Comparison of ENCODE assay signal across 10 cellular contexts in the genomic region with DNA sequence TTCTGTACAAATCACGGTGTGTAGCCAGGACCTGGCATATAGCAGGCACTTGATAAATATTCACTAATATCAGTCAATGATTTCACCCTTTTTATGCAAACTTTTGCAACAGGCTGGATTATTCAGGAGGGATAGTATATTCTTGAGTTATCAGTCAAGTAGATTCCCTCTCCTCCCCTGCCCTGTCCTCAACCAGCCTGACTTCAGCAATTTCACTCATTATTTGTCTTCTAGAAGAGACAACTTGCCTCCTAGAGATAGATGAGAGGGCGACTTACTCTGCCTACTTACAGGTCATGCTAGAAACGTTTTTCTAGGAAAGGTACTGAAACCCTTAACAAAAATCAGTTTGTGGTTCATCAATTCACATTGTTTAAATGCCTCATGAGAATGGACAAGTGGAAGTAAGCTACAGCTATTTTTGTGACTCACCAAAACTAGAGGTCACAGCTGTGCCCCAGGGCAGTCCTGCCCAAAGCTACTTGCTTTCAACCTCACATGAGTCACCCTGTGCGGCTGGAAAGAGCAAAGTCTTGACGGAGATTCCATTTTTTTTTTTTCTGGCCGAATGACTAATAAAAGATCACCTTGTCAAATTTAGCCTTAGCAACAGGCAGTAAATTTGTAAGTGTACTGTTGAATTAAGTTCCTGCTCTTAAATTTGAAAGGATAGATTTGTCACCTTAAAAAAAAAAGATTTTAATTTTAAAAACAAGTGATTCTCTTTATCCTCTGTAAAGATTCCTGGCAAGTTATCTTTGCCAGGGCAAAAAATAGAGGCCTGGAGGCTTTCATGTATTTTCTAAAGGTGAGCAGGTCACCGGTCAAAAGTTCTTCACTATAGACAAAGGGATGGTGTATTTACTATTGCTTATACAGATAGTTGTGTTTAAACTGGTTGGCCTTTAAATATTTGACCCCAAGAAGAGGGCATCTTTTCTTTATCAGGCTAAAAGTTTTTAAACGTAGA.
DNase-seq lines count a peak whose midpoint lies in the region; ATAC-seq and TF ChIP-seq lines count a peak whose summit lies in the region.
"Had no signal": no experiment of that assay in that cellular context is flagged by ENCODE, and none has a peak within 500 bp of the region (broad histone marks: within the 10 kb centered on the region; RNA-seq: fewer than 3 reads in every experiment).

No MANE protein-coding gene starts in this region.

- H4K20me1 ChIP-seq in IMR-90 (ENCODE audit: insufficient read depth, low read length), result no peaks in the 10 kb centered on the region

- H2BK120ac ChIP-seq in IMR-90 (ENCODE audit: low read depth, low read length), result peak overlapping the region; percentile 57

- H3K9me3 ChIP-seq in IMR-90 (ENCODE audit: control insufficient read depth, insufficient read depth, low read length), result no peaks in the 10 kb centered on the region; the same call in 1 of the 2 replicates
- H3K9me3 ChIP-seq: tibial artery had no signal

- TF ChIP-seq CTCF in IMR-90 (conservative IDR thresholded peaks at IDR 0.05; ENCODE audit: low read depth, low read length) (no peak), epithelial cell of esophagus (IDR thresholded peaks at IDR 0.05; ENCODE audit: insufficient read depth, low read depth, low read length, missing control alignments) (no peak)

- no peak overlapping the region for H2BK5ac ChIP-seq in IMR-90 (ENCODE audit: low read depth, low read length, poor library complexity, severe bottlenecking)

- ATAC-seq in IMR-90 (ENCODE audit: low read depth), result peak; percentile 97

- no peak overlapping the region for H2AK5ac ChIP-seq in IMR-90 (ENCODE audit: low read depth, low read length)

- dilution Hi-C loops in IMR-90 (cut with HindIII; ENCODE audit: low sequenced_read_pairs, unreplicated experiment), result no loop called here

- H3K18ac ChIP-seq in IMR-90 (ENCODE audit: low read depth, low read length), result no peak overlapping the region

- no peak overlapping the region for H3K9ac ChIP-seq in IMR-90 (ENCODE audit: low read depth, low read length)

- H3K27me3 ChIP-seq in IMR-90 (ENCODE audit: control insufficient read depth, insufficient read depth, low read length), result no peaks in the 10 kb centered on the region
- H3K27me3 ChIP-seq: tibial artery had no signal

- H3K79me1 ChIP-seq in IMR-90 (ENCODE audit: low read depth in 1 of 2, low read length in 2 of 2), result no peaks in the 10 kb centered on the region

- POLR2A ChIA-PET in IMR-90 (lab: Charles Lee; ENCODE audit: unreplicated experiment), result interaction anchor here (0.5 to 0.7 kb wide), 2 partner anchors 436 to 570 kb away, joined by 3 to 5 read pairs; no protein-coding TSS in a partner anchor

- no peak overlapping the region for H3K4me3 ChIP-seq in IMR-90 (ENCODE audit: insufficient read depth, low read depth, low read length)
- H3K4me3 ChIP-seq in epithelial cell of esophagus (ENCODE audit: low read length), result no peak overlapping the region
- H3K4me3 ChIP-seq: SK-N-MC, tibial artery had no signal

- BruUV-seq in IMR-90 (replicated peaks; lab: Mats Ljungman, UMichigan), result no TSS peak

- no peak overlapping the region for H3K4me2 ChIP-seq in IMR-90 (ENCODE audit: low read depth, low read length)

- intact Hi-C loops in IMR-90 (cut with micrococcal nuclease), result loop anchor here (5.0 kb wide), 1 partner anchor 173 kb away; no protein-coding TSS in a partner anchor

- in situ Hi-C loops in IMR-90 (cut with MboI; ENCODE audit: low sequenced_read_pairs), result no loop called here

- CTCF ChIA-PET in IMR-90 (lab: Yijun Ruan, JAX), result interaction anchor here (1.0 to 2.3 kb wide), 2 partner anchors 18 to 190 kb away, joined by 7 to 11 read pairs; no protein-coding TSS in a partner anchor

- no peak overlapping the region for H2AFZ ChIP-seq in IMR-90 (replicated peaks; ENCODE audit: low read length, poor library complexity)

- no peaks in the 10 kb centered on the region for H3K36me3 ChIP-seq in IMR-90 (ENCODE audit: control insufficient read depth, insufficient read depth, low read length)
- H3K36me3 ChIP-seq: tibial artery had no signal

- WGBS in IMR-90 (ENCODE audit: extremely low coverage in 2 of 2, insufficient read length in 1 of 2), 2 experiments, result no CpG with 5 or more reads among the region's 8 CpGs

- H2AK9ac ChIP-seq in IMR-90 (replicated peaks; ENCODE audit: low read depth, low read length, poor library complexity), result peak overlapping the region; percentile 58

- H4K91ac ChIP-seq in IMR-90 (ENCODE audit: insufficient read depth, low read depth, low read length), result 0 out of 2 replicates have a peak overlapping the region, but pooled peaks have one; percentile 19

- DNase-seq in SIG-M5 treated with dmso at 0.1 percent for 504 hours (lab: John Stamatoyannopoulos, UW; ENCODE audit: unreplicated experiment), result peak; percentile 41
- DNase-seq in SIG-M5 (lab: John Stamatoyannopoulos, UW), result no peak
- peak; percentile 98 for DNase-seq in IMR-90
- DNase-seq in epithelial cell of esophagus (ENCODE audit: low read depth), result peak; percentile 87
- peak; percentile 64 for DNase-seq in ureter (ENCODE audit: low spot score)
- no peak for DNase-seq in NCI-H510A treated with DMSO at 0.1 percent for 48 hours (lab: John Stamatoyannopoulos, UW)
- DNase-seq in cortex of kidney (lab: John Stamatoyannopoulos, UW), result no peak
- no peak for DNase-seq in HUDEP-2 (lab: John Stamatoyannopoulos, UW; ENCODE audit: unreplicated experiment in 76 of 76)
- DNase-seq: tibial artery had no signal

- H3K14ac ChIP-seq in IMR-90 (replicated peaks; ENCODE audit: low read depth, low read length), result no peak overlapping the region

- no peak overlapping the region for H3K27ac ChIP-seq in IMR-90 (ENCODE audit: insufficient read depth, low read length)
- H3K27ac ChIP-seq: SK-N-MC, tibial artery had no signal

- H4K5ac ChIP-seq in IMR-90 (ENCODE audit: low read depth, low read length), result no peak overlapping the region

- no peak overlapping the region for H3K56ac ChIP-seq in IMR-90 (ENCODE audit: extremely low read depth, insufficient read depth, low read length)

- peak overlapping the region; percentile 48 for H3K4ac ChIP-seq in IMR-90 (ENCODE audit: low read depth, low read length)

- TF ChIP-seq RAD21 in IMR-90 (IDR thresholded peaks at IDR 0.05; ENCODE audit: low read length), result no peak

- H3K9me1 ChIP-seq in IMR-90 (ENCODE audit: insufficient read depth, low read length), result peaks cover 6% of the 10 kb centered on the region; the same call in 1 of the 2 replicates

- no peak for TF ChIP-seq POLR2A in IMR-90 (IDR thresholded peaks at IDR 0.05; ENCODE audit: low read depth, low read length)

- peaks cover 2% of the 10 kb centered on the region; the same call in 1 of the 2 replicates for H3K4me1 ChIP-seq in IMR-90 (ENCODE audit: control insufficient read depth, insufficient read depth, low read length)

- H2BK15ac ChIP-seq in IMR-90 (ENCODE audit: low read depth, low read length), result no peak overlapping the region

- peak overlapping the region in 1 of 2 experiments; percentile 24; a peak in 1 of 4 replicates for H4K8ac ChIP-seq in IMR-90 (ENCODE audit: low read depth in 2 of 2, low read length in 2 of 2)

- peak overlapping the region; percentile 81 for H2BK20ac ChIP-seq in IMR-90 (ENCODE audit: low read depth, low read length)

- H3K23ac ChIP-seq in IMR-90 (ENCODE audit: low read depth, low read length), result no peak overlapping the region

TF ChIP-seq in IMR-90, 13 proteins besides CTCF, POLR2A, EP300 and RAD21:
- TF ChIP-seq RCOR1 (IDR thresholded peaks at IDR 0.05; ENCODE audit: insufficient replicate concordance, low read length) (peak; percentile 95), RFX5 (IDR thresholded peaks at IDR 0.05; ENCODE audit: low read depth, low read length) (no peak), BHLHE40 (IDR thresholded peaks at IDR 0.05; ENCODE audit: low read depth, low read length) (peak; percentile 74), CEBPB (IDR thresholded peaks at IDR 0.05; ENCODE audit: low read depth, low read length) (0 out of 2 replicates have a peak, but pooled peaks have one; percentile 12), MXI1 (IDR thresholded peaks at IDR 0.05; ENCODE audit: borderline replicate concordance, low read depth, low read length) (no peak), SMC3 (IDR thresholded peaks at IDR 0.05; ENCODE audit: low read depth, low read length) (no peak), FOS (IDR thresholded peaks at IDR 0.05; ENCODE audit: low read depth, low read length) (peak; percentile 98), USF2 (IDR thresholded peaks at IDR 0.05; ENCODE audit: low read depth, low read length) (no peak), MAZ (IDR thresholded peaks at IDR 0.05; ENCODE audit: borderline replicate concordance, low read depth, low read length) (0 out of 2 replicates have a peak, but pooled peaks have one; percentile 13), ELK1 (IDR thresholded peaks at IDR 0.05; ENCODE audit: borderline replicate concordance, low read depth, low read length) (no peak), MAFK (IDR thresholded peaks at IDR 0.05; ENCODE audit: low read depth, low read length) (no peak), NFE2L2 (IDR thresholded peaks at IDR 0.05; ENCODE audit: low read depth, low read length) (no peak), CHD1 (IDR thresholded peaks at IDR 0.05; ENCODE audit: low read depth, low read length) (no peak)

Comparison
In these comparisons a context has a peak if more than half of its experiments do, and no peak if none do; other contexts are left out.
1. DNase-seq: peak in SIG-M5 treated with dmso at 0.1 percent for 504 hours (single experiment), IMR-90 (single experiment), epithelial cell of esophagus (single experiment) and ureter (single experiment); none in SIG-M5 (single experiment), NCI-H510A treated with DMSO at 0.1 percent for 48 hours (single experiment), cortex of kidney (single experiment) and HUDEP-2 (0 of 76).